ENCODE assay signal across 21 cellular contexts in the genomic region with DNA sequence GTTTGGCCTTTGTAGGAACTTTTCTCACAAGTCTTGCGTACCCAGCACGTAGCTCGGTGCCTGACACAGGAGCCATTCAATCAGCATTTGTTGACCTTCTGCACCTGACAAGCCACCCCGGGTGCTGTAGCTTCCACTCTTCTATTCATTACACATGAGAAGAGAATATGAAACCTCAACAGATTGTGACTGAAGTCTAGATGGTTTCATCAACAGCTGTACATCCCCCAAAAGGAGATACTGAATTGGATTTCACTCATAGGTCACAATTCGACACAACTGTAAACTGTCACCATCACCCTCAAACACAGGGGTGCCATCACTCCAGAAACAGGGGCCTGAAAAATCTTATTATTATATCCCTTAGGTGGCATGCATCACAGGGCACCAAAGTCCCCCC.
"Had no signal": no experiment of that assay in that cellular context is flagged by ENCODE, and none has a peak within 500 bp of the region (broad histone marks: within the 10 kb centered on the region; RNA-seq: fewer than 3 reads in every experiment).

No MANE protein-coding gene starts in this region.

- FAIRE-seq: urothelium cell line had no signal

- H3K4me3 ChIP-seq: esophagus squamous epithelium, gastroesophageal sphincter, psoas muscle, skin epidermis, suprapubic skin, thyroid gland had no signal

- H3K9me3 ChIP-seq: esophagus squamous epithelium, gastroesophageal sphincter, neutrophil, psoas muscle, suprapubic skin, thyroid gland had no signal

- H3K36me3 Mint-ChIP-seq: naive thymus-derived CD4-positive, alpha-beta T cell; type B pancreatic cell had no signal

- H3K4me3 Mint-ChIP-seq: effector memory CD8-positive, alpha-beta T cell; naive thymus-derived CD4-positive, alpha-beta T cell; nephron progenitor cell; type B pancreatic cell had no signal

- H3K27me3 Mint-ChIP-seq: effector memory CD8-positive, alpha-beta T cell; naive thymus-derived CD4-positive, alpha-beta T cell; type B pancreatic cell had no signal

- H3K27me3 ChIP-seq: esophagus squamous epithelium, gastroesophageal sphincter, neutrophil, suprapubic skin, thyroid gland had no signal

- DNase-seq: effector memory CD8-positive, alpha-beta T cell; esophagus squamous epithelium; foreskin fibroblast; glutamatergic neuron; islet precursor cell; mammary epithelial cell; naive thymus-derived CD4-positive, alpha-beta T cell; nephron progenitor cell; psoas muscle; retina; stimulated activated naive CD4-positive, alpha-beta T cell; thyroid gland had no signal

- H3K36me3 ChIP-seq: esophagus squamous epithelium, gastroesophageal sphincter, neutrophil, suprapubic skin, thyroid gland had no signal

- H3K27ac Mint-ChIP-seq: effector memory CD8-positive, alpha-beta T cell; naive thymus-derived CD4-positive, alpha-beta T cell; nephron progenitor cell; type B pancreatic cell had no signal

- H3K9me3 Mint-ChIP-seq: effector memory CD8-positive, alpha-beta T cell; naive thymus-derived CD4-positive, alpha-beta T cell; nephron progenitor cell; type B pancreatic cell had no signal

- ATAC-seq: effector memory CD8-positive, alpha-beta T cell; gastroesophageal sphincter; left lobe of liver; naive thymus-derived CD4-positive, alpha-beta T cell; psoas muscle; sciatic nerve had no signal

- H3K27ac ChIP-seq: epithelial cell of prostate, esophagus squamous epithelium, gastroesophageal sphincter, neutrophil, psoas muscle, suprapubic skin, thyroid gland had no signal
